25 cellular contexts compared by ENCODE assay signal in genomic region chr1:40894455-40894854, GRCh38. TPM values are rescaled to one million over a fixed set of nuclear protein-coding genes. Genes with fewer than 3 reads are reported as not detected.
DNase-seq lines count a peak whose midpoint lies in the region; ATAC-seq, FAIRE-seq and TF ChIP-seq lines count a peak whose summit lies in the region.
"Had no signal": no experiment of that assay in that cellular context is flagged by ENCODE, and none has a peak within 500 bp of the region (broad histone marks: within the 10 kb centered on the region; RNA-seq: fewer than 3 reads in every experiment).

No MANE protein-coding gene starts in this region.

- POLR2A ChIA-PET in HepG2 (lab: Yijun Ruan, JAX) (no interaction called here), K562 (lab: Yijun Ruan, JAX) (no interaction called here)

- no peak overlapping the region for H2AFZ ChIP-seq in HepG2 (ENCODE audit: low read length)
- H2AFZ ChIP-seq in K562 (ENCODE audit: low read depth, low read length), result no peak overlapping the region

- H4K20me1 ChIP-seq in HepG2 (ENCODE audit: insufficient read depth, low read length) (no peaks in the 10 kb centered on the region), K562 (replicated peaks; ENCODE audit: control insufficient read depth, insufficient read depth, low read length) (no peaks in the 10 kb centered on the region)
- H4K20me1 ChIP-seq: BLaER1 treated with 17β-estradiol and CSF1 and Interleukin-3, amounts not matched to agents 10 nM and 100 nM had no signal

- in situ Hi-C loops in HepG2 (cut with HindIII; ENCODE audit: extremely low pct_ligation_motif_present, low pct_unique_long_range_greater_than_20kb), result no loop called here
- in situ Hi-C loops in K562 (cut with MboI), result no loop called here

- H3K27ac ChIP-seq in HepG2 (ENCODE audit: extremely low read length, insufficient read depth, low read length) (no peak overlapping the region), right lobe of liver (no peak overlapping the region), K562 (ENCODE audit: extremely low read depth, low read depth, low read length) (no peak overlapping the region)
- H3K27ac ChIP-seq: 22Rv1; A549; BLaER1 treated with 17β-estradiol and CSF1 and Interleukin-3, amounts not matched to agents 10 nM and 100 nM; C4-2B had no signal

- BruUV-seq in HepG2 (replicated peaks; lab: Mats Ljungman, UMichigan) (no TSS peak), K562 (replicated peaks; lab: Mats Ljungman, UMichigan) (no TSS peak)

- H3K27me3 ChIP-seq in HepG2 (ENCODE audit: control insufficient read depth in 1 of 2, insufficient read depth in 2 of 2, low read length in 2 of 2) (peaks cover 0 to 2% of the 10 kb centered on the region in 2 experiments; a peak in 1 of 5 replicates), right lobe of liver (no peaks in the 10 kb centered on the region), K562 (ENCODE audit: control insufficient read depth in 2 of 2, insufficient read depth in 2 of 2, low read length in 2 of 2) (peaks cover 0 to 5% of the 10 kb centered on the region in 2 experiments; a peak in 1 of 5 replicates)
- H3K27me3 ChIP-seq: BLaER1 treated with 17β-estradiol and CSF1 and Interleukin-3, amounts not matched to agents 10 nM and 100 nM had no signal

- H3K4me1 ChIP-seq in HepG2 (ENCODE audit: insufficient read depth, low read length) (peaks cover 39% of the 10 kb centered on the region), right lobe of liver (peaks cover 0 to 10% (median 0%) of the 10 kb centered on the region in 4 donors), K562 (replicated peaks in 1 of 2; ENCODE audit: control insufficient read depth in 2 of 2, insufficient read depth in 2 of 2, low read length in 2 of 2) (no peaks in the 10 kb centered on the region)

- TF ChIP-seq RAD21 in HepG2 (CRISPR knock-in tag; IDR thresholded peaks at IDR 0.05) (no peak), K562 (CRISPR knock-in tag; conservative IDR thresholded peaks at IDR 0.05 in 1 of 2, IDR thresholded peaks at IDR 0.05 in 1 of 2) (no peak)

- H3K4me3 ChIP-seq in HepG2 (replicated peaks in 1 of 3; ENCODE audit: insufficient read depth in 1 of 3, low read depth in 2 of 3, low read length in 3 of 3), result no peak overlapping the region
- no peak overlapping the region for H3K4me3 ChIP-seq in right lobe of liver
- no peak overlapping the region for H3K4me3 ChIP-seq in K562
- H3K4me3 ChIP-seq: A549 had no signal

- ATAC-seq in HepG2, result no peak
- ATAC-seq in right lobe of liver, result no peak
- ATAC-seq in K562, result no peak
- ATAC-seq in HG03565 (IDR thresholded peaks at IDR 0.05; ENCODE audit: unreplicated experiment), result no peak
- ATAC-seq: A549; CD8-positive, alpha-beta T cell had no signal

- H3K9me1 ChIP-seq in K562 (ENCODE audit: control insufficient read depth, insufficient read depth, low read length), result no peaks in the 10 kb centered on the region

- TF ChIP-seq POLR2A in HepG2 (IDR thresholded peaks at IDR 0.05; ENCODE audit: insufficient read depth in 1 of 2, low read depth in 2 of 2, low read length in 2 of 2) (no peak), right lobe of liver (IDR thresholded peaks at IDR 0.05) (no peak), K562 (conservative IDR thresholded peaks at IDR 0.05) (no peak)

- FAIRE-seq in HepG2 (lab: Jason Lieb, UNC) (no peak), K562 (lab: Jason Lieb, UNC) (no peak)
- FAIRE-seq: A549, G401.6, GM12891, GM19239 had no signal

- no peaks in the 10 kb centered on the region for H3K36me3 ChIP-seq in HepG2 (replicated peaks in 1 of 2; ENCODE audit: control insufficient read depth in 1 of 2, insufficient read depth in 2 of 2, low read length in 2 of 2)
- H3K36me3 ChIP-seq in right lobe of liver, result no peaks in the 10 kb centered on the region
- H3K36me3 ChIP-seq in K562 (ENCODE audit: control insufficient read depth, insufficient read depth, low read length), result no peaks in the 10 kb centered on the region

- no peaks in the 10 kb centered on the region for H3K79me2 ChIP-seq in HepG2 (ENCODE audit: insufficient read depth, low read length)
- no peaks in the 10 kb centered on the region for H3K79me2 ChIP-seq in K562 (ENCODE audit: control insufficient read depth, insufficient read depth, low read length)

- CTCF ChIA-PET in HepG2 (lab: Yijun Ruan, JAX; ENCODE audit: low intra/inter-chr PET ratio, low total read pairs) (no interaction called here), K562 (lab: Yijun Ruan, JAX; ENCODE audit: low intra/inter-chr PET ratio) (no interaction called here)

- peaks cover 22% of the 10 kb centered on the region for H3K9me3 ChIP-seq in HepG2 (ENCODE audit: low read length)
- no peaks in the 10 kb centered on the region for H3K9me3 ChIP-seq in right lobe of liver
- H3K9me3 ChIP-seq in K562 (replicated peaks; ENCODE audit: control insufficient read depth, insufficient read depth, low read depth, low read length), result peaks cover 16% of the 10 kb centered on the region

- TF ChIP-seq EP300 in HepG2 (IDR thresholded peaks at IDR 0.05; ENCODE audit: low read depth in 2 of 2, low read length in 2 of 2) (no peak), HepG2 (CRISPR knock-in tag; IDR thresholded peaks at IDR 0.05; ENCODE audit: borderline replicate concordance) (no peak), K562 (IDR thresholded peaks at IDR 0.05; ENCODE audit: low read length) (no peak)

- intact Hi-C loops in HepG2 (cut with micrococcal nuclease; ENCODE audit: unreplicated experiment) (no loop called here), right lobe of liver (cut with DNase I) (no loop called here), K562 (cut with micrococcal nuclease) (no loop called here)

- H3K9ac ChIP-seq in HepG2 (ENCODE audit: insufficient read depth, low read depth, low read length) (no peak overlapping the region), K562 (ENCODE audit: insufficient read depth in 1 of 2, low read depth in 2 of 2, low read length in 2 of 2) (no peak overlapping the region)
- H3K9ac ChIP-seq: BLaER1 treated with 17β-estradiol and CSF1 and Interleukin-3, amounts not matched to agents 10 nM and 100 nM had no signal

- no peak for TF ChIP-seq CTCF in HepG2 (CRISPR knock-in tag; IDR thresholded peaks at IDR 0.05)
- no peak for TF ChIP-seq CTCF in right lobe of liver (IDR thresholded peaks at IDR 0.05)
- TF ChIP-seq CTCF in K562 (IDR thresholded peaks at IDR 0.05 in 2 of 3, conservative IDR thresholded peaks at IDR 0.05 in 1 of 3; ENCODE audit: insufficient read depth in 2 of 3, low read depth in 1 of 3, low read length in 3 of 3), result no peak

- H3K4me2 ChIP-seq in HepG2 (ENCODE audit: low read depth, low read length) (no peak overlapping the region), K562 (ENCODE audit: insufficient read depth, low read length) (no peak overlapping the region)
- H3K4me2 ChIP-seq: A549; BLaER1 treated with 17β-estradiol and CSF1 and Interleukin-3, amounts not matched to agents 10 nM and 100 nM had no signal

- DNase-seq in HepG2 (ENCODE audit: low spot score), result no peak
- DNase-seq in right lobe of liver, result no peak
- peak; percentile 26 for DNase-seq in RPMI7951 (ENCODE audit: low read depth)
- no peak for DNase-seq in K562 (ENCODE audit: extremely low read depth in 1 of 4, low spot score in 3 of 4)
- DNase-seq in stimulated activated naive CD4-positive, alpha-beta T cell treated with Interleukin-2 at 50 U/mL for 16 hours (lab: John Stamatoyannopoulos, UW), result no peak
- no peak for DNase-seq in stimulated activated CD4-positive, alpha-beta T cell treated with anti-CD3 and anti-CD28 coated beads, Interleukin-2, amount 100 ng/mL, for 48 hours
- DNase-seq: AML-193; Caco-2; CD4-positive, alpha-beta T cell; CD8-positive, alpha-beta T cell; DMS 273 treated with DMSO at 0.1 percent for 48 hours; DMS153; DMS53; DMS79; DND-41; EL; GF-D8 had no signal

RNA-seq across cellular contexts. Expression of gene CITED4, which starts 32.3 kb away (rescaled TPM):
- total RNA-seq in HepG2 (2016; rRNA removed; fragmentation: Illumina TruSeq; extraction: Trizol), result 5.8 and 9.9 TPM in 2 replicates
- 8.5 and 9.6 TPM in 2 replicates for total RNA-seq in HepG2 (2016; cell fraction: cytosol; rRNA removed; fragmentation: Illumina TruSeq; extraction: Trizol; ENCODE audit: low read depth)
- total RNA-seq in HepG2 (2016; cell fraction: insoluble cytoplasmic fraction; rRNA removed; fragmentation: Illumina TruSeq; extraction: Trizol), result 6.5 and 9.1 TPM in 2 replicates
- 11.1 and 14.4 TPM in 2 replicates for total RNA-seq in HepG2 (2016; cell fraction: membrane; rRNA removed; fragmentation: Illumina TruSeq; extraction: Trizol)
- 4.1 and 4.2 TPM in 2 replicates for total RNA-seq in HepG2 (2016; cell fraction: nucleus; rRNA removed; fragmentation: Illumina TruSeq; extraction: Trizol)
- polyA plus RNA-seq in HepG2 (2011; rRNA removed), result 1.5 and 2.0 TPM in 2 replicates
- 1.7 and 3.5 TPM in 2 replicates for polyA plus RNA-seq in HepG2 (2011; cell fraction: cytosol; rRNA removed)
- polyA plus RNA-seq in HepG2 (2011; cell fraction: nucleus; rRNA removed), result 3.7 and 3.9 TPM in 2 replicates
- 5.5 and 6.8 TPM in 2 replicates for polyA plus RNA-seq in HepG2 (2012)
- 9.0 and 13.1 TPM in 2 replicates for polyA plus RNA-seq in HepG2 (2016; cell fraction: cytosol; fragmentation: Illumina TruSeq; extraction: Trizol; ENCODE audit: low read depth)
- 11.7 and 13.4 TPM in 2 replicates for polyA plus RNA-seq in HepG2 (2016; cell fraction: insoluble cytoplasmic fraction; fragmentation: Illumina TruSeq; extraction: Trizol; ENCODE audit: low read depth)
- 14.8 and 15.5 TPM in 2 replicates for polyA plus RNA-seq in HepG2 (2016; cell fraction: membrane; fragmentation: Illumina TruSeq; extraction: Trizol; ENCODE audit: low read depth)
- 13.0 and 14.6 TPM in 2 replicates for polyA plus RNA-seq in HepG2 (2016; cell fraction: nucleus; fragmentation: Illumina TruSeq; extraction: Trizol; ENCODE audit: insufficient read depth, low read depth)
- polyA minus RNA-seq in HepG2 (2011; rRNA and poly(A)+ RNA removed; ENCODE audit: low replicate concordance), result 1.8 and 1.9 TPM in 2 replicates
- polyA minus RNA-seq in HepG2 (2011; cell fraction: cytosol; rRNA and poly(A)+ RNA removed), result 3.7 and 5.4 TPM in 2 replicates
- 1.6 and 2.2 TPM in 2 replicates for polyA minus RNA-seq in HepG2 (2011; cell fraction: nucleus; rRNA and poly(A)+ RNA removed)
- 100 to 1,000 TPM in 1 of 6 experiments, 10 to 100 TPM in 5; 19.0 to 116 (median 25.8) TPM for total RNA-seq in right lobe of liver
- 0.72 and 1.1 TPM in 2 replicates for total RNA-seq in RPMI7951 (2014; rRNA removed; shearing (Covaris generic))
- 0.37 TPM in 1 of 2 replicates, not detected in the other for total RNA-seq in K562 (2011; cell fraction: chromatin; rRNA removed; ENCODE audit: low replicate concordance)
- 0.92 and 1.0 TPM in 2 replicates for total RNA-seq in K562 (2011; cell fraction: nucleolus; rRNA removed)
- total RNA-seq in K562 (2011; cell fraction: nucleoplasm; rRNA removed), result 0.51 TPM in 1 of 2 replicates, not detected in the other
- total RNA-seq in K562 (2014; rRNA removed), result 0.36 and 0.69 TPM in 2 replicates
- total RNA-seq in K562 (2014; rRNA removed; fragmentation: Illumina TruSeq; extraction: Trizol), result 0.11 TPM in 1 of 2 replicates, not detected in the other
- 0.11 TPM in 1 of 2 replicates, not detected in the other for total RNA-seq in K562 (2015; rRNA removed; fragmentation: Illumina TruSeq; extraction: Trizol)
- total RNA-seq in K562 (2021), result 0.89 and 1.2 TPM in 2 replicates
- polyA plus RNA-seq in K562 (2011; rRNA removed), result 0.07 and 0.17 TPM in 2 replicates
- 0.04 and 1.2 TPM in 2 replicates for polyA plus RNA-seq in K562 (2011; cell fraction: cytosol; rRNA removed)
- polyA plus RNA-seq in K562 (2011; cell fraction: nucleus; rRNA removed), result 0.08 and 0.85 TPM in 2 replicates
- 0.51 and 1.2 TPM in 2 replicates for polyA plus RNA-seq in K562 (2012)
- polyA plus RNA-seq in K562 (2014; fragmentation: Illumina TruSeq; extraction: Trizol), result 0.12 TPM in 1 of 2 replicates, not detected in the other
- polyA plus RNA-seq in K562 (2014; fragmentation: Nextera tagmentation; extraction: Ambion mirVana), result not detected
- 0.23 and 0.48 TPM in 2 replicates for polyA plus RNA-seq in K562 (2014; rRNA removed)
- not detected in 2 replicates for polyA minus RNA-seq in K562 (2011; rRNA and poly(A)+ RNA removed)
- not detected in 2 replicates for polyA minus RNA-seq in K562 (2011; cell fraction: cytosol; rRNA and poly(A)+ RNA removed)
- 0.44 and 0.54 TPM in 2 replicates for polyA minus RNA-seq in K562 (2011; cell fraction: nucleus; rRNA and poly(A)+ RNA removed)
